Comparison of ENCODE assay signal across 16 cellular contexts in the genomic region with DNA sequence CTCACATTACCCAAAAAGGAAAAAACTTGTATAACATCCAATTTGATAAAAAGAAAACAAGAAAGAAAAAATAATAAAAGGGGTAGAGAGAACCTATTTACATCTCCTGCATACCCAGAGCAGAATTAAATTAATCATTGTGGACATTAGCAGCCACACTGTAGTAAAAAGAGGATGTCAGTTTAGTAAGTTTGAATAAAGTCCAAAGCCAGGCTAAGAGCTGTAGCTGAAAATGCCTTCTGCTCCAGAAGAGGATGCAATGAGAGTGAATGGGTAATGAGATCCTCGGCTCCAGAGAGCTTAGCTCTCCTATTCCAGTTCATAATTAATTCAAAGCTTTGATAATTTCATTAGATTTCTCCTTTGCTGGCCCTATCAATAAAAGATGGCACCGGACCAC.
DNase-seq lines count a peak whose midpoint lies in the region; ATAC-seq and TF ChIP-seq lines count a peak whose summit lies in the region.
"Had no signal": no experiment of that assay in that cellular context is flagged by ENCODE, and none has a peak within 500 bp of the region (broad histone marks: within the 10 kb centered on the region; RNA-seq: fewer than 3 reads in every experiment).

No MANE protein-coding gene starts in this region.

- H2AFZ ChIP-seq in smooth muscle cell (ENCODE audit: low read depth) = no peak overlapping the region

- no peak overlapping the region for H3K4me2 ChIP-seq in smooth muscle cell
- H3K4me2 ChIP-seq: BLaER1 had no signal

- H3K27me3 Mint-ChIP-seq in HFFc6 (ENCODE audit: insufficient read depth) = no peaks in the 10 kb centered on the region
- no peaks in the 10 kb centered on the region for H3K27me3 Mint-ChIP-seq in activated naive CD8-positive, alpha-beta T cell treated with anti-CD3 and anti-CD28 coated beads, Interleukin-2, amount 50 U/mL, for 24 hours
- H3K27me3 Mint-ChIP-seq: CD4-positive, alpha-beta memory T cell; IgD-negative memory B cell had no signal

- 93% methylated on average over 2 of the region's 2 CpGs for WGBS in smooth muscle cell (ENCODE audit: low lambda C conversion rate)

- no peaks in the 10 kb centered on the region for H4K20me1 ChIP-seq in smooth muscle cell (ENCODE audit: low read depth)
- H4K20me1 ChIP-seq: BLaER1 had no signal

- H3K9ac ChIP-seq in SK-N-MC (ENCODE audit: insufficient read length) (no peak overlapping the region), smooth muscle cell (ENCODE audit: low read depth) (no peak overlapping the region)
- H3K9ac ChIP-seq: BLaER1 had no signal

- H3K36me3 ChIP-seq in BE2C (no peaks in the 10 kb centered on the region), SK-N-MC (ENCODE audit: insufficient read depth, low read length) (no peaks in the 10 kb centered on the region), smooth muscle cell (ENCODE audit: low read depth) (no peaks in the 10 kb centered on the region)

- no peaks in the 10 kb centered on the region for H3K9me3 ChIP-seq in BE2C
- H3K9me3 ChIP-seq in SK-N-MC (ENCODE audit: low read depth, low read length) = no peaks in the 10 kb centered on the region
- H3K9me3 ChIP-seq in smooth muscle cell (replicated peaks; ENCODE audit: low read depth) = no peaks in the 10 kb centered on the region

- peak overlapping the region; percentile 1; the same call in 1 of the 2 replicates for H3K27ac ChIP-seq in SK-N-MC
- H3K27ac ChIP-seq in smooth muscle cell (ENCODE audit: low read depth) = peak overlapping the region; percentile 22
- H3K27ac ChIP-seq: BLaER1 had no signal

- DNase-seq in BE2C (peak; percentile 26), HFFc6 (no peak), SK-N-MC (ENCODE audit: low read depth, low spot score) (no peak), smooth muscle cell (lab: John Stamatoyannopoulos, UW; ENCODE audit: unreplicated experiment) (no peak), NCI-H1417 (lab: John Stamatoyannopoulos, UW) (no peak)
- no peak for DNase-seq in activated naive CD8-positive, alpha-beta T cell treated with anti-CD3 and anti-CD28 coated beads, Interleukin-2, amount 50 U/mL, for 24 hours
- DNase-seq: AML-193; CD4-positive, alpha-beta memory T cell; DMS153; DMS79 treated with DMSO at 0.1 percent for 48 hours; GF-D8; KBM-7 had no signal

- H3K4me1 ChIP-seq in BE2C (peaks cover 14% of the 10 kb centered on the region; the same call in 1 of the 2 replicates), smooth muscle cell (ENCODE audit: low read depth) (no peaks in the 10 kb centered on the region)
- H3K4me1 ChIP-seq: BLaER1 had no signal

- ATAC-seq in GM18511 (IDR thresholded peaks at IDR 0.05; ENCODE audit: unreplicated experiment) = no peak
- ATAC-seq in activated naive CD8-positive, alpha-beta T cell treated with anti-CD3 and anti-CD28 coated beads, Interleukin-2, amount 50 U/mL, for 24 hours = no peak

- H3K4me3 ChIP-seq in BE2C (ENCODE audit: low read depth, low read length) = no peak overlapping the region
- no peak overlapping the region for H3K4me3 ChIP-seq in SK-N-MC
- H3K4me3 ChIP-seq in smooth muscle cell = no peak overlapping the region
- H3K4me3 ChIP-seq: BLaER1 had no signal

- no peaks in the 10 kb centered on the region for H3F3A ChIP-seq in smooth muscle cell (ENCODE audit: low read depth)

- H3K9me3 Mint-ChIP-seq in HFFc6 = no peaks in the 10 kb centered on the region
- H3K9me3 Mint-ChIP-seq in activated naive CD8-positive, alpha-beta T cell treated with anti-CD3 and anti-CD28 coated beads, Interleukin-2, amount 50 U/mL, for 24 hours = peaks cover 6% of the 10 kb centered on the region

- H3K4me1 Mint-ChIP-seq in HFFc6 (ENCODE audit: low read depth) = peaks cover 41% of the 10 kb centered on the region
- H3K4me1 Mint-ChIP-seq in activated naive CD8-positive, alpha-beta T cell treated with anti-CD3 and anti-CD28 coated beads, Interleukin-2, amount 50 U/mL, for 24 hours = no peaks in the 10 kb centered on the region

- H3K27ac Mint-ChIP-seq in HFFc6 = peak overlapping the region; percentile 82
- H3K27ac Mint-ChIP-seq in activated naive CD8-positive, alpha-beta T cell treated with anti-CD3 and anti-CD28 coated beads, Interleukin-2, amount 50 U/mL, for 24 hours = no peak overlapping the region
- H3K27ac Mint-ChIP-seq: CD14-positive monocyte; CD4-positive, alpha-beta memory T cell; IgD-negative memory B cell had no signal

- H3K79me2 ChIP-seq in smooth muscle cell (ENCODE audit: low read depth) = no peaks in the 10 kb centered on the region

- peaks cover 18% of the 10 kb centered on the region for H3K36me3 Mint-ChIP-seq in HFFc6 (ENCODE audit: low read depth)
- H3K36me3 Mint-ChIP-seq in activated naive CD8-positive, alpha-beta T cell treated with anti-CD3 and anti-CD28 coated beads, Interleukin-2, amount 50 U/mL, for 24 hours (ENCODE audit: low read depth) = peaks cover 17% of the 10 kb centered on the region

- H3K4me3 Mint-ChIP-seq in HFFc6 = peak overlapping the region; percentile 38; the same call in 1 of the 2 replicates
- H3K4me3 Mint-ChIP-seq in activated naive CD8-positive, alpha-beta T cell treated with anti-CD3 and anti-CD28 coated beads, Interleukin-2, amount 50 U/mL, for 24 hours = no peak overlapping the region
- H3K4me3 Mint-ChIP-seq: CD14-positive monocyte; CD4-positive, alpha-beta memory T cell; IgD-negative memory B cell had no signal

- no peak for TF ChIP-seq CTCF in BE2C (IDR thresholded peaks at IDR 0.05; ENCODE audit: low read depth, low read length)
- no peak for TF ChIP-seq CTCF in HFFc6 (IDR thresholded peaks at IDR 0.05)
- TF ChIP-seq CTCF in smooth muscle cell (IDR thresholded peaks at IDR 0.05; ENCODE audit: borderline replicate concordance, insufficient read depth, poor library complexity, severe bottlenecking) = no peak

- H3K27me3 ChIP-seq in BE2C = no peaks in the 10 kb centered on the region
- H3K27me3 ChIP-seq in smooth muscle cell (ENCODE audit: low read depth) = no peaks in the 10 kb centered on the region
- H3K27me3 ChIP-seq: BLaER1 had no signal
